Comparison of ENCODE assay signal across 8 cellular contexts in genomic region chr6:156719720-156720563, GRCh38. TPM values are rescaled to one million over a fixed set of nuclear protein-coding genes. Genes with fewer than 3 reads are reported as not detected.
A peak's percentile ranks its signal among the peaks of the same experiment; 100 is the strongest.
DNase-seq lines count a peak whose midpoint lies in the region; ATAC-seq and TF ChIP-seq lines count a peak whose summit lies in the region.

No MANE protein-coding gene starts in this region.

- H3K79me2 ChIP-seq in OCI-LY7 (ENCODE audit: insufficient read depth, low read depth, low read length) = no peaks in the 10 kb centered on the region

- DNase-seq in NCI-H1436 (lab: John Stamatoyannopoulos, UW) (peak; percentile 16), NCI-H1436 treated with DMSO at 0.1 percent for 48 hours (lab: John Stamatoyannopoulos, UW) (no peak), OCI-LY7 (ENCODE audit: low spot score) (peak; percentile 64), activated gamma-delta T cell treated with Interleukin-2 at 50 U/mL for 16 hours (peak; percentile 64), foreskin keratinocyte (peak; percentile 75 to 85), omental fat pad (ENCODE audit: low spot score) (peak; percentile 88), superior temporal gyrus (ENCODE audit: extremely low spot score) (peak; percentile 18)

- H3K27me3 ChIP-seq in foreskin keratinocyte = no peaks in the 10 kb centered on the region

- no peaks in the 10 kb centered on the region for H3K9me2 ChIP-seq in OCI-LY7 (ENCODE audit: insufficient read depth, low read length)

- no peaks in the 10 kb centered on the region for H3K36me3 ChIP-seq in OCI-LY7 (ENCODE audit: insufficient read depth, low read length)

- H4K20me1 ChIP-seq in OCI-LY7 (ENCODE audit: insufficient read depth, low read length) = no peaks in the 10 kb centered on the region

- BruUV-seq in OCI-LY7 (replicated peaks; lab: Mats Ljungman, UMichigan) = no TSS peak

- H3K4me2 ChIP-seq in OCI-LY7 (ENCODE audit: low read length) = peak overlapping the region; percentile 56

- peak overlapping the region; percentile 42 for H3K4me3 ChIP-seq in OCI-LY7 (ENCODE audit: low read depth, low read length, poor library complexity, severe bottlenecking)

- peak overlapping the region; percentile 93 for H2AFZ ChIP-seq in OCI-LY7 (ENCODE audit: low read length)

- POLR2A ChIA-PET in OCI-LY7 (lab: Charles Lee) = interaction anchor here (0.6 to 2.4 kb wide), 18 partner anchors 9 to 301 kb away, joined by 3 to 18 read pairs (median 6); no protein-coding TSS in a partner anchor

- intact Hi-C loops in OCI-LY7 (cut with micrococcal nuclease; ENCODE audit: unreplicated experiment) = loop anchor here (1.0 to 2.0 kb wide), 2 partner anchors 33 to 35 kb away; no protein-coding TSS in a partner anchor

- CTCF ChIA-PET in OCI-LY7 (lab: Charles Lee; ENCODE audit: unreplicated experiment) = interaction anchor here (1.0 to 1.5 kb wide), 4 partner anchors 9 to 34 kb away, joined by 4 to 5 read pairs (median 4); no protein-coding TSS in a partner anchor

- TF ChIP-seq CTCF in OCI-LY7 (conservative IDR thresholded peaks at IDR 0.05; ENCODE audit: low read length) = no peak
- TF ChIP-seq CTCF in foreskin keratinocyte (conservative IDR thresholded peaks at IDR 0.05) = no peak
- no peak for TF ChIP-seq CTCF in omental fat pad (IDR thresholded peaks at IDR 0.05)

- H3K9me3 ChIP-seq in OCI-LY7 (ENCODE audit: low read length) = no peaks in the 10 kb centered on the region

- ATAC-seq in HG03039 (IDR thresholded peaks at IDR 0.05; ENCODE audit: unreplicated experiment) = peak; percentile 73
- peak; percentile 87 for ATAC-seq in foreskin keratinocyte
- ATAC-seq in omental fat pad (ENCODE audit: low FRiP score) = peak; percentile 100

- peaks cover 28% of the 10 kb centered on the region for H3K4me1 ChIP-seq in OCI-LY7 (ENCODE audit: insufficient read depth, low read length, poor library complexity, severe bottlenecking)
- peaks cover 26% of the 10 kb centered on the region for H3K4me1 ChIP-seq in foreskin keratinocyte

- peak overlapping the region; percentile 45 for H3K27ac ChIP-seq in OCI-LY7 (ENCODE audit: low read depth, low read length, poor library complexity, severe bottlenecking)
- peak overlapping the region; percentile 87 for H3K27ac ChIP-seq in foreskin keratinocyte

RNA-seq across cellular contexts. Expression of gene ARID1B, which starts 57.2 kb away (rescaled TPM):
- 71.8 and 90.1 TPM in 2 replicates for total RNA-seq in OCI-LY7 (2014; rRNA removed; shearing (Covaris generic))
- total RNA-seq in OCI-LY7 (2022) (164 and 170 TPM in 2 replicates), foreskin keratinocyte (28.2 and 31.4 TPM in 2 replicates), omental fat pad (100 to 1,000 TPM in 1 of 4 donors, 10 to 100 TPM in 3; 70.5 to 135 (median 78.2) TPM)
- polyA plus RNA-seq in foreskin keratinocyte = 6.9 and 8.5 TPM in 2 replicates
